Comparison of ENCODE assay signal across 10 cellular contexts in the genomic region with DNA sequence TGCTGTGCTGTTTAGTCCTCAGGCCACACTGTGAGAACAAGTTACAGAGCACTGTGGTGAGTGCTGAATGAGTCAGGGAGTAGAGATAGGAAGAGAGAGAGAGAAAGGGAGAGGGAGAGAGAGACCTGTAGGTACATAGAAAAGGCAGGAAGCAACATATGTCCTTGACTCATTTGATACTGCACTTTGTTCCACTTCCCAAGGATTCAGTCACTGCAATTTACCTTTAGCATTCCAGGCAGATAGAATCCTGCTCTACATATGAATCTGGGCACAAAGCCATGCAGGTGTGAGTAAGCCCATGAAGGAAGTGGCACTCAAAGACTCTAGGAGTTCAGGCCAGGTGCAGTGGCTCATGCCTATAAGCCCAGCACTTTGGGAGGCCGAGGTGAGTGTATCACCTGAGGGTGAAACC. TPM values are rescaled to one million over a fixed set of nuclear protein-coding genes. Genes with fewer than 3 reads are reported as not detected.
DNase-seq lines count a peak whose midpoint lies in the region; ATAC-seq and TF ChIP-seq lines count a peak whose summit lies in the region.
"Had no signal": no experiment of that assay in that cellular context is flagged by ENCODE, and none has a peak within 500 bp of the region (broad histone marks: within the 10 kb centered on the region; RNA-seq: fewer than 3 reads in every experiment).

No MANE protein-coding gene starts in this region.

- H3K9me2 ChIP-seq in Karpas-422 (replicated peaks; ENCODE audit: insufficient read depth, low read length) = no peaks in the 10 kb centered on the region

- H3K9ac ChIP-seq in Karpas-422 (ENCODE audit: low read length) = peak overlapping the region; percentile 43; the same call in 1 of the 2 replicates

- no peaks in the 10 kb centered on the region for H3K27me3 Mint-ChIP-seq in activated B cell treated with CpG ODN at 0.5 μM for 24 hours

- CTCF ChIA-PET in activated B cell treated with CpG ODN at 0.5 μM for 24 hours (lab: Charles Lee) = no interaction called here

- H3K9me3 ChIP-seq in Karpas-422 (ENCODE audit: low read length) = no peaks in the 10 kb centered on the region

- POLR2A ChIA-PET in activated B cell treated with CpG ODN at 0.5 μM for 24 hours (lab: Charles Lee) = interaction anchor here (0.6 to 2.9 kb wide), 9 partner anchors 11 to 1940 kb away, joined by 3 to 75 read pairs (median 25); partner anchors contain the start of genes DNAJB14 and TRMT10A

- no peaks in the 10 kb centered on the region for H3K36me3 ChIP-seq in Karpas-422 (ENCODE audit: insufficient read depth, low read length)

- H3K4me1 ChIP-seq in Karpas-422 (ENCODE audit: low read length) = peaks cover 51% of the 10 kb centered on the region

- peaks cover 38% of the 10 kb centered on the region for H3K79me2 ChIP-seq in Karpas-422 (ENCODE audit: low read length)

- H3K4me3 ChIP-seq in Karpas-422 (ENCODE audit: low read length) = no peak overlapping the region

- DNase-seq in COR-L47 (lab: John Stamatoyannopoulos, UW) = peak; percentile 55
- DNase-seq in Karpas-422 = no peak
- DNase-seq in activated B cell treated with CpG ODN at 0.5 μM for 24 hours = no peak
- peak; percentile 99 for DNase-seq in kidney tubule cell (ENCODE audit: low spot score)
- no peak for DNase-seq in anterior cingulate cortex (lab: John Stamatoyannopoulos, UW)
- DNase-seq in NCI-H82 treated with DMSO at 0.1 percent for 48 hours (lab: John Stamatoyannopoulos, UW; ENCODE audit: unreplicated experiment) = no peak
- DNase-seq: T-helper 9 cell had no signal

- peak overlapping the region; percentile 99 for H3K4me2 ChIP-seq in Karpas-422 (ENCODE audit: low read depth, low read length, poor library complexity, severe bottlenecking)

- ATAC-seq in activated B cell treated with CpG ODN at 0.5 μM for 24 hours (ENCODE audit: low read depth) = no peak
- ATAC-seq in HG02970 (IDR thresholded peaks at IDR 0.05; ENCODE audit: low FRiP score, unreplicated experiment) = no peak
- ATAC-seq in HG03135 (IDR thresholded peaks at IDR 0.05; ENCODE audit: unreplicated experiment) = no peak

- intact Hi-C loops in activated B cell treated with CpG ODN at 0.5 μM for 24 hours (cut with micrococcal nuclease) = loop anchor here (1.0 to 10.0 kb wide), 12 partner anchors 15 to 1672 kb away; partner anchors contain the start of genes ADH5, EIF4E, LAMTOR3 and METAP1

- TF ChIP-seq CTCF in activated B cell treated with CpG ODN at 0.5 μM for 24 hours (IDR thresholded peaks at IDR 0.05) = no peak

- peak overlapping the region; percentile 56 for H3K4me3 Mint-ChIP-seq in activated B cell treated with CpG ODN at 0.5 μM for 24 hours
- H3K4me3 Mint-ChIP-seq: nephron had no signal

- H3K4me1 Mint-ChIP-seq in activated B cell treated with CpG ODN at 0.5 μM for 24 hours = peaks cover 66% of the 10 kb centered on the region
- H3K4me1 Mint-ChIP-seq: nephron had no signal

- H3K9me3 Mint-ChIP-seq in activated B cell treated with CpG ODN at 0.5 μM for 24 hours = no peaks in the 10 kb centered on the region
- H3K9me3 Mint-ChIP-seq: nephron had no signal

- no peaks in the 10 kb centered on the region for H4K20me1 ChIP-seq in Karpas-422 (ENCODE audit: insufficient read depth, low read depth, low read length)

- H2AFZ ChIP-seq in Karpas-422 (ENCODE audit: low read length) = no peak overlapping the region

- no peak overlapping the region for H3K27ac ChIP-seq in Karpas-422 (ENCODE audit: low read length)

- H3K27ac Mint-ChIP-seq in activated B cell treated with CpG ODN at 0.5 μM for 24 hours = peak overlapping the region; percentile 88
- H3K27ac Mint-ChIP-seq: nephron had no signal

- 0 out of 2 replicates have a peak, but pooled peaks cover under 1% of the 10 kb centered on the region for H3K27me3 ChIP-seq in Karpas-422 (ENCODE audit: low read length)

- H3K36me3 Mint-ChIP-seq in activated B cell treated with CpG ODN at 0.5 μM for 24 hours (ENCODE audit: low read depth) = peaks cover 31% of the 10 kb centered on the region

RNA-seq across cellular contexts. Expression of gene DAPP1, which starts 1.0 kb away (rescaled TPM):
- 49.1 and 102 TPM in 2 replicates for total RNA-seq in Karpas-422 (2014; rRNA removed; shearing (Covaris generic); ENCODE audit: low replicate concordance)
- total RNA-seq in activated B cell treated with CpG ODN at 0.5 μM for 24 hours = 137 and 144 TPM in 2 replicates

Comparison
In these comparisons a context has a peak if more than half of its experiments do, and no peak if none do; other contexts are left out.
1. DNase-seq: peak in COR-L47 (single experiment) and kidney tubule cell (single experiment); none in Karpas-422 (single experiment), activated B cell treated with CpG ODN at 0.5 μM for 24 hours (single experiment), anterior cingulate cortex (0 of 58) and NCI-H82 treated with DMSO at 0.1 percent for 48 hours (single experiment).